In genomic region chr5:78574731-78575161, GRCh38 we compare ENCODE assay signal across 10 cellular contexts.
DNase-seq lines count a peak whose midpoint lies in the region; ATAC-seq and TF ChIP-seq lines count a peak whose summit lies in the region.
"Had no signal": no experiment of that assay in that cellular context is flagged by ENCODE, and none has a peak within 500 bp of the region (broad histone marks: within the 10 kb centered on the region; RNA-seq: fewer than 3 reads in every experiment).

No MANE protein-coding gene starts in this region.

- H4K20me1 ChIP-seq in KMS-11 (ENCODE audit: insufficient read depth): no peaks in the 10 kb centered on the region

- peak overlapping the region; percentile 77 for H3K9ac ChIP-seq in KMS-11

- no peak overlapping the region for H3K27ac Mint-ChIP-seq in type B pancreatic cell

- H3K79me2 ChIP-seq in KMS-11 (ENCODE audit: insufficient read depth, low read depth): no peaks in the 10 kb centered on the region

- peaks cover 49% of the 10 kb centered on the region for H3K4me1 Mint-ChIP-seq in type B pancreatic cell (ENCODE audit: unreplicated experiment)

- peaks cover 86% of the 10 kb centered on the region for H3K4me1 ChIP-seq in KMS-11 (ENCODE audit: low read depth, poor library complexity, severe bottlenecking)

- ATAC-seq in HG03097 (IDR thresholded peaks at IDR 0.05; ENCODE audit: low FRiP score, unreplicated experiment): no peak

- H3K4me3 Mint-ChIP-seq in type B pancreatic cell: peak overlapping the region; percentile 40

- H3K27ac ChIP-seq in KMS-11: peak overlapping the region; percentile 97

- no peaks in the 10 kb centered on the region for H3K27me3 ChIP-seq in KMS-11 (ENCODE audit: insufficient read depth, low read depth)

- H3K4me3 ChIP-seq in KMS-11 (IDR thresholded peaks at IDR 0.05; ENCODE audit: insufficient read depth, low read depth, low read length) (no peak overlapping the region), fibroblast of villous mesenchyme (ENCODE audit: low read depth, low read length) (no peak overlapping the region)

- H3K36me3 Mint-ChIP-seq in type B pancreatic cell: peaks cover 5% of the 10 kb centered on the region

- TF ChIP-seq CTCF in KMS-11 (conservative IDR thresholded peaks at IDR 0.05; ENCODE audit: low read depth, low read length) (no peak), fibroblast of villous mesenchyme (IDR thresholded peaks at IDR 0.05; ENCODE audit: insufficient read depth, low read depth, low read length) (no peak), type B pancreatic cell (conservative IDR thresholded peaks at IDR 0.05) (no peak)

- DNase-seq in NCI-H524 (lab: John Stamatoyannopoulos, UW) (peak; percentile 23 to 64), NCI-H524 treated with DMSO at 0.1 percent for 48 hours (lab: John Stamatoyannopoulos, UW) (no peak), fibroblast of villous mesenchyme (ENCODE audit: low read depth) (peak; percentile 56), type B pancreatic cell (ENCODE audit: extremely low spot score, unreplicated experiment) (no peak), T1000 (lab: John Stamatoyannopoulos, UW) (no peak)
- DNase-seq in activated effector memory CD4-positive, alpha-beta T cell treated with anti-CD3 and anti-CD28 coated beads, Interleukin-2, amount 50 U/mL, for 16 hours: no peak
- DNase-seq: 8988T; activated CD8-positive, alpha-beta memory T cell treated with anti-CD3 and anti-CD28 coated beads, Interleukin-2, amount 50 U/mL, for 48 hours had no signal

- H3K36me3 ChIP-seq in KMS-11 (ENCODE audit: insufficient read depth): no peaks in the 10 kb centered on the region

- H3K27me3 Mint-ChIP-seq in type B pancreatic cell: no peaks in the 10 kb centered on the region

- H3K4me2 ChIP-seq in KMS-11: peak overlapping the region; percentile 83

- peak overlapping the region; percentile 40 for H2AFZ ChIP-seq in KMS-11 (ENCODE audit: low read depth)

- peaks cover 4% of the 10 kb centered on the region for H3K9me3 Mint-ChIP-seq in type B pancreatic cell

Comparison
In these comparisons a context has a peak if more than half of its experiments do, and no peak if none do; other contexts are left out.
1. DNase-seq: peak in NCI-H524 (2 of 2) and fibroblast of villous mesenchyme (single experiment); none in NCI-H524 treated with DMSO at 0.1 percent for 48 hours (single experiment), type B pancreatic cell (single experiment), T1000 (single experiment) and activated effector memory CD4-positive, alpha-beta T cell treated with anti-CD3 and anti-CD28 coated beads, Interleukin-2, amount 50 U/mL, for 16 hours (single experiment).